ENCODE assay signal across 1 cellular context in genomic region chr1:211537253-211537652, GRCh38.
TF ChIP-seq lines count a peak whose summit lies in the region.

No MANE protein-coding gene starts in this region.

TF ChIP-seq in K562, 482 proteins besides CTCF, POLR2A, EP300 and RAD21 (continued from another document and continues in another):
- TF ChIP-seq NR0B1 (IDR thresholded peaks at IDR 0.05; ENCODE audit: partially characterized antibody) = no peak
- TF ChIP-seq PTRF (tag; IDR thresholded peaks at IDR 0.05) = no peak
- TF ChIP-seq SMAD1 (IDR thresholded peaks at IDR 0.05; ENCODE audit: low read depth, low read length, partially characterized antibody) = no peak
- 0 out of 2 replicates have a peak, but pooled peaks have one; percentile 19 for TF ChIP-seq LEF1 (IDR thresholded peaks at IDR 0.05)
- TF ChIP-seq KDM1A (IDR thresholded peaks at IDR 0.05) = peak; percentile 88 to 93
- no peak for TF ChIP-seq ZBTB5 (IDR thresholded peaks at IDR 0.05)
- TF ChIP-seq STAT5B (CRISPR knock-in tag; IDR thresholded peaks at IDR 0.05) = no peak
- no peak for TF ChIP-seq TRIM25 (IDR thresholded peaks at IDR 0.05; ENCODE audit: borderline replicate concordance)
- TF ChIP-seq GATAD2B (IDR thresholded peaks at IDR 0.05; ENCODE audit: borderline replicate concordance) = no peak
- TF ChIP-seq ASH1L (IDR thresholded peaks at IDR 0.05; ENCODE audit: borderline replicate concordance, low read depth, partially characterized antibody) = no peak
- TF ChIP-seq TSC22D4 (tag; IDR thresholded peaks at IDR 0.05) = no peak
- no peak for TF ChIP-seq CXXC5 (CRISPR knock-in tag; IDR thresholded peaks at IDR 0.05)
- peak; percentile 24; the same call in 1 of the 2 replicates for TF ChIP-seq TRIM28 (IDR thresholded peaks at IDR 0.05)
- peak; percentile 91 for TF ChIP-seq DPF2 (IDR thresholded peaks at IDR 0.05)
- no peak for TF ChIP-seq MYBL2 (IDR thresholded peaks at IDR 0.05; ENCODE audit: low read depth)
- no peak for TF ChIP-seq MYBL2 (CRISPR knock-in tag; IDR thresholded peaks at IDR 0.05; ENCODE audit: borderline replicate concordance)
- no peak for TF ChIP-seq EWSR1 (IDR thresholded peaks at IDR 0.05; ENCODE audit: borderline replicate concordance, low read depth, partially characterized antibody)
- TF ChIP-seq MTA1 (IDR thresholded peaks at IDR 0.05; ENCODE audit: borderline replicate concordance) = no peak; the same call in 1 of the 2 replicates
- no peak for TF ChIP-seq NBN (IDR thresholded peaks at IDR 0.05; ENCODE audit: low read depth)
- no peak for TF ChIP-seq JUNB (CRISPR knock-in tag; conservative IDR thresholded peaks at IDR 0.05)
- peak; percentile 61; the same call in 1 of the 2 replicates for TF ChIP-seq CREM (IDR thresholded peaks at IDR 0.05; ENCODE audit: low read depth)
- no peak for TF ChIP-seq TAF9B (IDR thresholded peaks at IDR 0.05; ENCODE audit: partially characterized antibody)
- peak; percentile 60; the same call in 1 of the 2 replicates for TF ChIP-seq TCF3 (CRISPR knock-in tag; IDR thresholded peaks at IDR 0.05)
- no peak for TF ChIP-seq ZBTB40 (IDR thresholded peaks at IDR 0.05)
- no peak for TF ChIP-seq ZBTB40 (CRISPR knock-in tag; IDR thresholded peaks at IDR 0.05)
- TF ChIP-seq ZNF282 (CRISPR knock-in tag; IDR thresholded peaks at IDR 0.05) = no peak
- TF ChIP-seq DEAF1 (CRISPR knock-in tag; IDR thresholded peaks at IDR 0.05) = no peak
- no peak for TF ChIP-seq THRAP3 (IDR thresholded peaks at IDR 0.05; ENCODE audit: borderline replicate concordance)
- TF ChIP-seq GTF2A2 (tag; IDR thresholded peaks at IDR 0.05) = no peak
- no peak for TF ChIP-seq FOXO4 (CRISPR knock-in tag; IDR thresholded peaks at IDR 0.05)
- TF ChIP-seq ATF1 (CRISPR knock-in tag; IDR thresholded peaks at IDR 0.05) = no peak
- TF ChIP-seq ATF1 (tag; IDR thresholded peaks at IDR 0.05) = 0 out of 2 replicates have a peak, but pooled peaks have one; percentile 30
- no peak for TF ChIP-seq CCAR2 (IDR thresholded peaks at IDR 0.05; ENCODE audit: low read depth, low read length)
- TF ChIP-seq GABPA (tag; conservative IDR thresholded peaks at IDR 0.05; ENCODE audit: low read depth) = no peak
- no peak for TF ChIP-seq STAG1 (CRISPR knock-in tag; IDR thresholded peaks at IDR 0.05; ENCODE audit: borderline replicate concordance)
- peak; percentile 64 for TF ChIP-seq NEUROD1 (IDR thresholded peaks at IDR 0.05; ENCODE audit: borderline replicate concordance, low read depth, low read length, partially characterized antibody)
- TF ChIP-seq NR4A1 (CRISPR knock-in tag; IDR thresholded peaks at IDR 0.05) = no peak
- TF ChIP-seq NR4A1 (tag; IDR thresholded peaks at IDR 0.05) = no peak
- no peak for TF ChIP-seq ESRRB (CRISPR knock-in tag; IDR thresholded peaks at IDR 0.05; ENCODE audit: borderline replicate concordance)
- TF ChIP-seq E2F4 (CRISPR knock-in tag; IDR thresholded peaks at IDR 0.05; ENCODE audit: low read depth) = no peak
- 0 out of 2 replicates have a peak, but pooled peaks have one; percentile 26 for TF ChIP-seq MYC (IDR thresholded peaks at IDR 0.05; ENCODE audit: low read depth, low read length)
- no peak for TF ChIP-seq MYC (CRISPR knock-in tag; IDR thresholded peaks at IDR 0.05; ENCODE audit: borderline replicate concordance, low read depth)
- TF ChIP-seq ESRRA (IDR thresholded peaks at IDR 0.05; ENCODE audit: borderline replicate concordance, low read depth) = no peak; the same call in 1 of the 2 replicates
- TF ChIP-seq NFE2L1 (tag; IDR thresholded peaks at IDR 0.05; ENCODE audit: borderline replicate concordance, low read depth) = no peak
